ENCODE assay signal across 24 cellular contexts in genomic region chr1:165217958-165218357, GRCh38.
"Had no signal": no experiment of that assay in that cellular context is flagged by ENCODE, and none has a peak within 500 bp of the region (broad histone marks: within the 10 kb centered on the region; RNA-seq: fewer than 3 reads in every experiment).

No MANE protein-coding gene starts in this region.

- H3K4me3 Mint-ChIP-seq: naive B cell; naive thymus-derived CD8-positive, alpha-beta T cell; natural killer cell treated with Interleukin-12 subunit alpha and Interleukin-12 subunit beta and Interleukin-15 and Interleukin-18, amount 100 ng/mL, for 72 hours; neural crest cell; stimulated activated effector memory CD8-positive, alpha-beta T cell treated with anti-CD3 and anti-CD28 coated beads, Interleukin-12 subunit alpha, Interleukin-12 subunit beta, amount 100 ng/mL, for 72 hours; stimulated activated naive B cell treated with anti-CD40 and anti-IgM and Interleukin-4, amounts not matched to agents 10 μg/mL and 1 μg/mL and 100 μg/mL, for 72 hours; stimulated activated naive CD8-positive, alpha-beta T cell treated with anti-CD3 and anti-CD28 coated beads, Interleukin-15, Interleukin-2, amounts not matched to agents 100 ng/mL and 50 ng/mL, for 24 hours had no signal

- H3K4me1 Mint-ChIP-seq: naive B cell; naive thymus-derived CD8-positive, alpha-beta T cell; stimulated activated effector memory CD8-positive, alpha-beta T cell treated with anti-CD3 and anti-CD28 coated beads, Interleukin-12 subunit alpha, Interleukin-12 subunit beta, amount 100 ng/mL, for 72 hours; stimulated activated naive B cell treated with anti-CD40 and anti-IgM and Interleukin-4, amounts not matched to agents 10 μg/mL and 1 μg/mL and 100 μg/mL, for 72 hours had no signal

- H3K36me3 Mint-ChIP-seq: naive B cell; naive thymus-derived CD8-positive, alpha-beta T cell; natural killer cell treated with Interleukin-12 subunit alpha and Interleukin-12 subunit beta and Interleukin-15 and Interleukin-18, amount 100 ng/mL, for 72 hours; stimulated activated effector memory CD8-positive, alpha-beta T cell treated with anti-CD3 and anti-CD28 coated beads, Interleukin-12 subunit alpha, Interleukin-12 subunit beta, amount 100 ng/mL, for 72 hours; stimulated activated naive B cell treated with anti-CD40 and anti-IgM and Interleukin-4, amounts not matched to agents 10 μg/mL and 1 μg/mL and 100 μg/mL, for 72 hours had no signal

- H3K27ac Mint-ChIP-seq: naive B cell; naive thymus-derived CD8-positive, alpha-beta T cell; natural killer cell treated with Interleukin-12 subunit alpha and Interleukin-12 subunit beta and Interleukin-15 and Interleukin-18, amount 100 ng/mL, for 72 hours; progenitor cell of endocrine pancreas; stimulated activated effector memory CD8-positive, alpha-beta T cell treated with anti-CD3 and anti-CD28 coated beads, Interleukin-12 subunit alpha, Interleukin-12 subunit beta, amount 100 ng/mL, for 72 hours; stimulated activated naive B cell treated with anti-CD40 and anti-IgM and Interleukin-4, amounts not matched to agents 10 μg/mL and 1 μg/mL and 100 μg/mL, for 72 hours; stimulated activated naive CD8-positive, alpha-beta T cell treated with anti-CD3 and anti-CD28 coated beads, Interleukin-15, Interleukin-2, amounts not matched to agents 100 ng/mL and 50 ng/mL, for 24 hours had no signal

- H3K9me3 Mint-ChIP-seq: neural crest cell; stimulated activated naive CD8-positive, alpha-beta T cell treated with anti-CD3 and anti-CD28 coated beads, Interleukin-15, Interleukin-2, amounts not matched to agents 100 ng/mL and 50 ng/mL, for 24 hours had no signal

- DNase-seq: naive B cell; naive thymus-derived CD8-positive, alpha-beta T cell; nucleus accumbens; ovary; posterior cingulate gyrus; psoas muscle; right cardiac atrium; right lobe of liver; spleen; stimulated activated CD4-positive, alpha-beta T cell treated with anti-CD3 and anti-CD28 coated beads, Interleukin-12 subunit alpha, Interleukin-12 subunit beta, amount 100 ng/mL, for 4 hours; stimulated activated CD4-positive, alpha-beta T cell treated with anti-CD3 and anti-CD28 coated beads, Interleukin-2, amount 100 ng/mL, for 24 hours; stimulated activated CD4-positive, alpha-beta T cell treated with anti-CD3 and anti-CD28 coated beads, Interleukin-2, amount 100 ng/mL, for 48 hours; stimulated activated CD4-positive, alpha-beta T cell treated with anti-CD3 and anti-CD28 coated beads, Interleukin-4, amount 100 ng/mL, for 24 hours; stimulated activated naive B cell treated with anti-CD40 and anti-IgM and Interleukin-4, amounts not matched to agents 10 μg/mL and 1 μg/mL and 100 μg/mL, for 72 hours; stimulated activated naive CD4-positive, alpha-beta T cell treated with Interleukin-2 at 50 U/mL for 16 hours; stomach; thyroid gland; trophoblast cell; upper lobe of left lung had no signal
